11 cellular contexts compared by ENCODE assay signal in the genomic region with DNA sequence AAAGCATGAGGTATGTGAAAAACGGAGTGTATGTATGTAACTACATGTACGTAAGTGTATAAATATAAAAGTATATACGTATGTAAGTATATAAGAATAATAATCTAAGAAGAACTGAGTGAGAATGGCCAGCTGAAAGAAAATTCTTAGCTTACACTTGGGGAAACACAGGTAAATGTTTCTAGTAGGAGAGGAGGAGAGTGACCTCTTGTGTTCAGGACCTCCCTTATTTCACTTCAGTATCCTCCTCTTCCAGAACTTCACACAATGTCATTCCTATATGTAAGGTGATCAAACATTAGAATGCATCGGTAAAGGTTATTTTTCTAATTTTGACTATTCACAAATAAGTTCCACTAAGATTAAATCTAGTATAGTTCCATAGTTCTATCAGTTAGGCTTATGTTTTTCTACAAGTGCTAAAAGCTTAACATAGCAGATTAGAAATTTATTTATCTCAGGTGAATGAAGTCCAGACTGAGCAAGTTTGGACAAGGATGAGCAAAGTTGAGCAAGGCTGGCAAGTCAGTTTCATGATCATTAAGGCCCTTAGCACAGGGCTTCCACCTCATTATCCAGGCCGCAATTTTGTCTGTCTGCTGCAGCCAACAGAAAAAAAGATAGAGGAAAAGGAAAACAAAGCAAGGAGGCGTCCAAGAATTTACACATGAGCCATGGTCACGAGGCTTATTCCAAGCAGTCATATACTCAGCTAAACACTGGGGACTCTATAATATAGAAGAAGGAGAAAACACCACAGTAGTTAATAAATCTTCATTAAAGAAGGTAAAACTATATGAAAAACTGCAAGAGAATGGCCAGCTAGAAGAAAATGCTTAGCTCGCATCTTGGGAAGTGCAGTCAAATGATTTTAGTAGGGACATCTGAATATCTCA. TPM values are rescaled to one million over a fixed set of nuclear protein-coding genes. Genes with fewer than 3 reads are reported as not detected.
DNase-seq lines count a peak whose midpoint lies in the region; ATAC-seq and TF ChIP-seq lines count a peak whose summit lies in the region.
"Had no signal": no experiment of that assay in that cellular context is flagged by ENCODE, and none has a peak within 500 bp of the region (broad histone marks: within the 10 kb centered on the region; RNA-seq: fewer than 3 reads in every experiment).

No MANE protein-coding gene starts in this region.

- H3K23me2 ChIP-seq in H9 (ENCODE audit: insufficient read length, low read depth, low read length, poor library complexity, severe bottlenecking), result no peaks in the 10 kb centered on the region

- H4K91ac ChIP-seq in H9 (ENCODE audit: insufficient read length, low read depth, low read length), result no peak overlapping the region

- H3K79me2 ChIP-seq in H9 (ENCODE audit: insufficient read depth, low read length) (no peaks in the 10 kb centered on the region), smooth muscle cell (ENCODE audit: low read depth) (no peaks in the 10 kb centered on the region)

- H2AFZ ChIP-seq in H9 (ENCODE audit: low read length) (no peak overlapping the region), smooth muscle cell (ENCODE audit: low read depth) (no peak overlapping the region)

- no peak overlapping the region for H3K4me3 Mint-ChIP-seq in H9
- H3K4me3 Mint-ChIP-seq: activated naive CD4-positive, alpha-beta T cell treated with anti-CD3 and anti-CD28 coated beads, Interleukin-2, amount 50 U/mL, for 24 hours had no signal

- no peak overlapping the region for H2BK12ac ChIP-seq in H9 (ENCODE audit: insufficient read length, low read depth, low read length)

- H3K56ac ChIP-seq in H9 (ENCODE audit: insufficient read length, low read depth, low read length), result no peak overlapping the region

- no peak overlapping the region for H2BK20ac ChIP-seq in H9 (ENCODE audit: low read depth, low read length, poor library complexity, severe bottlenecking)

- no peaks in the 10 kb centered on the region for H3K9me3 ChIP-seq in H9 (ENCODE audit: control insufficient read depth, low read depth, low read length)
- H3K9me3 ChIP-seq in smooth muscle cell (replicated peaks; ENCODE audit: low read depth), result no peaks in the 10 kb centered on the region
- no peaks in the 10 kb centered on the region for H3K9me3 ChIP-seq in sigmoid colon

- no peak overlapping the region for H3K27ac Mint-ChIP-seq in H9
- H3K27ac Mint-ChIP-seq: activated naive CD4-positive, alpha-beta T cell treated with anti-CD3 and anti-CD28 coated beads, Interleukin-2, amount 50 U/mL, for 24 hours had no signal

- H3K9ac ChIP-seq in H9 (ENCODE audit: extremely low read depth, insufficient read length, low read length) (no peak overlapping the region), smooth muscle cell (ENCODE audit: low read depth) (no peak overlapping the region)

- H3K14ac ChIP-seq in H9 (ENCODE audit: insufficient read depth, low read length), result no peak overlapping the region

- H4K20me1 ChIP-seq in H9 (ENCODE audit: control insufficient read depth, insufficient read depth, insufficient read length) (no peaks in the 10 kb centered on the region), smooth muscle cell (ENCODE audit: low read depth) (no peaks in the 10 kb centered on the region)

- no CpG with 5 or more reads among the region's 8 CpGs for WGBS in H9 (ENCODE audit: extremely low coverage, insufficient read length, low lambda C conversion rate)
- WGBS in smooth muscle cell (ENCODE audit: low lambda C conversion rate), result 69% methylated on average over 8 of the region's 8 CpGs
- 42 to 74% methylated on average over 8 of the region's 8 CpGs for WGBS in sigmoid colon, 2 donors

- no peak overlapping the region for H2BK120ac ChIP-seq in H9 (ENCODE audit: low read depth, low read length, poor library complexity, severe bottlenecking)

- no peak for TF ChIP-seq POLR2A in sigmoid colon (IDR thresholded peaks at IDR 0.05)

- H3K27ac ChIP-seq in H9 (ENCODE audit: insufficient read length, low read depth, low read length) (no peak overlapping the region), smooth muscle cell (ENCODE audit: low read depth) (no peak overlapping the region), sigmoid colon (peak overlapping the region in 1 of 4 donors; percentile 68)

- ATAC-seq in SK-N-SH treated with all-trans-retinoic acid at 6 μM for 48 hours (peak; percentile 70), GM21529 (IDR thresholded peaks at IDR 0.05; ENCODE audit: unreplicated experiment) (no peak)

- no peaks in the 10 kb centered on the region for H3K79me1 ChIP-seq in H9 (ENCODE audit: insufficient read depth, low read depth, low read length, poor library complexity, severe bottlenecking)

- H3K4me1 Mint-ChIP-seq in H9, result peaks cover 13 to 15% of the 10 kb centered on the region in 2 experiments

- no peak overlapping the region for H2BK15ac ChIP-seq in H9 (ENCODE audit: low read depth, low read length)

- H3K27me3 ChIP-seq in H9 (ENCODE audit: insufficient read depth, low read length), result no peaks in the 10 kb centered on the region
- no peaks in the 10 kb centered on the region for H3K27me3 ChIP-seq in smooth muscle cell (ENCODE audit: low read depth)
- H3K27me3 ChIP-seq in sigmoid colon, result no peaks in the 10 kb centered on the region

- H3K4ac ChIP-seq in H9 (ENCODE audit: low read depth, low read length), result no peak overlapping the region

- intact Hi-C loops in sigmoid colon (cut with DNase I), result no loop called here

- TF ChIP-seq CTCF in H9 (conservative IDR thresholded peaks at IDR 0.05) (peak; percentile 52), smooth muscle cell (IDR thresholded peaks at IDR 0.05; ENCODE audit: borderline replicate concordance, insufficient read depth, poor library complexity, severe bottlenecking) (peak; percentile 11), sigmoid colon (IDR thresholded peaks at IDR 0.05) (no peak)

- H2BK5ac ChIP-seq in H9 (ENCODE audit: insufficient read length, low read length), result no peak overlapping the region

- H4K8ac ChIP-seq in H9 (replicated peaks; ENCODE audit: insufficient read length, low read depth, low read length), result no peak overlapping the region

- H3K23ac ChIP-seq in H9 (ENCODE audit: insufficient read length, low read depth, low read length), result no peak overlapping the region

- H3K36me3 ChIP-seq in smooth muscle cell (ENCODE audit: low read depth) (no peaks in the 10 kb centered on the region), sigmoid colon (no peaks in the 10 kb centered on the region)

- H3K4me2 ChIP-seq in H9 (ENCODE audit: insufficient read depth, insufficient read length, low read length) (no peak overlapping the region), smooth muscle cell (no peak overlapping the region)

- no peaks in the 10 kb centered on the region for H3F3A ChIP-seq in smooth muscle cell (ENCODE audit: low read depth)

- no peak overlapping the region for H2AK5ac ChIP-seq in H9 (ENCODE audit: insufficient read length, low read length)

- DNase-seq in H9 (no peak), fibroblast of peridontal ligament (ENCODE audit: extremely low read depth) (peak; percentile 50), smooth muscle cell (lab: John Stamatoyannopoulos, UW; ENCODE audit: unreplicated experiment) (no peak), sigmoid colon (no peak)
- no peak for DNase-seq in effector CD4-positive, alpha-beta T cell
- DNase-seq: activated CD4-positive, alpha-beta T cell treated with anti-CD3 and anti-CD28 coated beads, Interleukin-2, amount 50 U/mL, for 4 hours; kidney; NCI-H2171 had no signal

- H3K36me3 Mint-ChIP-seq in H9 (ENCODE audit: insufficient read depth in 1 of 3, low read depth in 3 of 3), result no peaks in the 10 kb centered on the region
- H3K36me3 Mint-ChIP-seq: activated naive CD4-positive, alpha-beta T cell treated with anti-CD3 and anti-CD28 coated beads, Interleukin-2, amount 50 U/mL, for 24 hours had no signal

- H3K4me1 ChIP-seq in H9 (ENCODE audit: insufficient read depth, low read length), result no peaks in the 10 kb centered on the region; the same call in 1 of the 2 replicates
- H3K4me1 ChIP-seq in smooth muscle cell (ENCODE audit: low read depth), result peaks cover 3% of the 10 kb centered on the region
- H3K4me1 ChIP-seq in sigmoid colon, result peaks cover 0 to 14% (median 7%) of the 10 kb centered on the region in 4 donors

- no peak overlapping the region for H4K5ac ChIP-seq in H9 (ENCODE audit: insufficient read length, low read depth, low read length)

- no peak overlapping the region for H3T11ph ChIP-seq in H9 (ENCODE audit: low read length)

- no peaks in the 10 kb centered on the region; a peak in 1 of 5 replicates for H3K9me3 Mint-ChIP-seq in H9
- H3K9me3 Mint-ChIP-seq: activated naive CD4-positive, alpha-beta T cell treated with anti-CD3 and anti-CD28 coated beads, Interleukin-2, amount 50 U/mL, for 24 hours had no signal

- H3K4me3 ChIP-seq in smooth muscle cell (no peak overlapping the region), sigmoid colon (no peak overlapping the region)

- no peaks in the 10 kb centered on the region for H3K27me3 Mint-ChIP-seq in H9 (ENCODE audit: low read depth)

- H3K18ac ChIP-seq in H9 (ENCODE audit: insufficient read length, low read depth, low read length), result no peak overlapping the region

- TF ChIP-seq EP300 in sigmoid colon (IDR thresholded peaks at IDR 0.05), result no peak

TF ChIP-seq in SK-N-SH treated with all-trans-retinoic acid at 6 μM for 48 hours, 23 proteins besides CTCF, POLR2A, EP300 and RAD21 (continues in another document):
- TF ChIP-seq, protein P1, sequence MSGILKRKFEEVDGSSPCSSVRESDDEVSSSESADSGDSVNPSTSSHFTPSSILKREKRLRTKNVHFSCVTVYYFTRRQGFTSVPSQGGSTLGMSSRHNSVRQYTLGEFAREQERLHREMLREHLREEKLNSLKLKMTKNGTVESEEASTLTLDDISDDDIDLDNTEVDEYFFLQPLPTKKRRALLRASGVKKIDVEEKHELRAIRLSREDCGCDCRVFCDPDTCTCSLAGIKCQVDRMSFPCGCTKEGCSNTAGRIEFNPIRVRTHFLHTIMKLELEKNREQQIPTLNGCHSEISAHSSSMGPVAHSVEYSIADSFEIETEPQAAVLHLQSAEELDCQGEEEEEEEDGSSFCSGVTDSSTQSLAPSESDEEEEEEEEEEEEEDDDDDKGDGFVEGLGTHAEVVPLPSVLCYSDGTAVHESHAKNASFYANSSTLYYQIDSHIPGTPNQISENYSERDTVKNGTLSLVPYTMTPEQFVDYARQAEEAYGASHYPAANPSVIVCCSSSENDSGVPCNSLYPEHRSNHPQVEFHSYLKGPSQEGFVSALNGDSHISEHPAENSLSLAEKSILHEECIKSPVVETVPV (CRISPR knock-in tag; IDR thresholded peaks at IDR 0.05), result no peak
- TF ChIP-seq, protein P2, sequence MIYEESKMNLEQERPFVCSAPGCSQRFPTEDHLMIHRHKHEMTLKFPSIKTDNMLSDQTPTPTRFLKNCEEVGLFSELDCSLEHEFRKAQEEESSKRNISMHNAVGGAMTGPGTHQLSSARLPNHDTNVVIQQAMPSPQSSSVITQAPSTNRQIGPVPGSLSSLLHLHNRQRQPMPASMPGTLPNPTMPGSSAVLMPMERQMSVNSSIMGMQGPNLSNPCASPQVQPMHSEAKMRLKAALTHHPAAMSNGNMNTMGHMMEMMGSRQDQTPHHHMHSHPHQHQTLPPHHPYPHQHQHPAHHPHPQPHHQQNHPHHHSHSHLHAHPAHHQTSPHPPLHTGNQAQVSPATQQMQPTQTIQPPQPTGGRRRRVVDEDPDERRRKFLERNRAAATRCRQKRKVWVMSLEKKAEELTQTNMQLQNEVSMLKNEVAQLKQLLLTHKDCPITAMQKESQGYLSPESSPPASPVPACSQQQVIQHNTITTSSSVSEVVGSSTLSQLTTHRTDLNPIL (CRISPR knock-in tag; IDR thresholded peaks at IDR 0.05; ENCODE audit: low read depth), result no peak

RNA-seq across cellular contexts. Expression of a gene that starts 7.1 kb away (rescaled TPM):
- not detected in 2 replicates for total RNA-seq in H9 (2021)
- total RNA-seq in smooth muscle cell, result not detected in 2 replicates
- not detected in 2 replicates for polyA plus RNA-seq in smooth muscle cell
- total RNA-seq in sigmoid colon, result not detected
- polyA plus RNA-seq in sigmoid colon, result not detected
- total RNA-seq: kidney had no signal

Comparison
In these comparisons a context has a peak if more than half of its experiments do, and no peak if none do; other contexts are left out.
1. CTCF ChIP-seq: peak in H9 (single experiment) and smooth muscle cell (single experiment); none in sigmoid colon (0 of 4).